29 cellular contexts compared by ENCODE assay signal in the genomic region with DNA sequence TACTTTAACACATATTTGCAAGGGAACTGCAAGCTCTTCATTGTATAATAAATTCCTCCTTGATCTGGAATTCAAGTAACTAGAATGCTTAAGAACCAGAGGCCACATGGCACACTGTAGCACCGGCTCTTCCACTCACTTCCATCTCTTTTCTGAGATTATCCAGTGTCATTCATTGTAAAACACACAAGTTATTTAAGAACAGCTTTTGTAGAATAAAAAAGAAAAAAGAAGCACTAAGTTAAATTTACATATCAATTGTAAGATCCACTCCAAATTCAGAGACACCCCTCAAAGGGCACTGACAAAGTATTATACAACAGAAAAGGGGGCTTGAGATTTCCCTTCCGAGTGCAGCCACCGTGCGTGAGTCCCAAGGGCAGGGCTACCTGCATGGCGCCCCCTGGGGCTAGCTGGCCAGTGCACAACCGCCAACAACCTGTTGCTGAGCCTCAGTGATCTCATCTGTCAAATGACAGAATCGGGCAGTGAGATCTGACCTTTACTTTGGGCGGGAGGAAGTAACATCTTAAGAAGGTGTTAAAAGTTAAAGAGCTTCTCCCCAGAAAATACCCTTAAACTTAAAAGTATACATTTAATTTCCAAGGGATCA. TPM values are rescaled to one million over a fixed set of nuclear protein-coding genes. Genes with fewer than 3 reads are reported as not detected.
DNase-seq lines count a peak whose midpoint lies in the region; ATAC-seq and TF ChIP-seq lines count a peak whose summit lies in the region.
"Had no signal": no experiment of that assay in that cellular context is flagged by ENCODE, and none has a peak within 500 bp of the region (broad histone marks: within the 10 kb centered on the region; RNA-seq: fewer than 3 reads in every experiment).

No MANE protein-coding gene starts in this region.

- no peaks in the 10 kb centered on the region for H3K79me2 ChIP-seq in Loucy (ENCODE audit: insufficient read depth, low read length)

- peaks cover 22% of the 10 kb centered on the region for H3K27me3 Mint-ChIP-seq in activated T-helper 1 cell treated with anti-CD3 and anti-CD28 coated beads, Interleukin-12 subunit alpha, Interleukin-12 subunit beta, Interleukin-2, Interleukin-4 antibody, amounts not matched to agents 30 ng/mL and 10 ng/mL and 1 ng/mL, durations not matched to agents 14 hours and 24 hours and 36 hours (ENCODE audit: insufficient read depth)

- DNase-seq in GM06990 (ENCODE audit: extremely low read depth, insufficient read length) (no peak), foreskin keratinocyte (no peak), neuronal stem cell (ENCODE audit: low spot score) (no peak), NCI-H2107 treated with DMSO at 0.1 percent for 48 hours (lab: John Stamatoyannopoulos, UW; ENCODE audit: unreplicated experiment) (no peak), T-helper 1 cell (no peak)
- DNase-seq in activated T-helper 1 cell treated with anti-CD3 and anti-CD28 coated beads, Interleukin-12 subunit alpha, Interleukin-12 subunit beta, Interleukin-2, Interleukin-4 antibody, amounts not matched to agents 30 ng/mL and 10 ng/mL and 1 ng/mL, durations not matched to agents 14 hours and 24 hours and 36 hours (ENCODE audit: low spot score) = no peak
- DNase-seq: activated CD4-positive, alpha-beta memory T cell treated with anti-CD3 and anti-CD28 coated beads, Interleukin-2, amount 10 ng/mL, durations not matched to agents 7 days and 5 days; activated CD4-positive, CD25-positive, alpha-beta regulatory T cell treated with anti-CD3 and anti-CD28 coated beads, Interleukin-2, amount 50 U/mL, for 72 hours; activated CD8-positive, alpha-beta memory T cell treated with anti-CD3 and anti-CD28 coated beads, Interleukin-2, amount 50 U/mL, for 48 hours; amygdala; effector memory CD8-positive, alpha-beta T cell; heart right ventricle; left ventricle myocardium inferior; midbrain; naive thymus-derived CD4-positive, alpha-beta T cell; NCI-H1105; NCI-H1930; NCI-H526; SJCRH30; stimulated activated CD4-positive, alpha-beta T cell treated with anti-CD3 and anti-CD28 coated beads, Interleukin-1b, Interleukin-23, amount 100 ng/mL, for 48 hours; transverse colon had no signal

- H3K4me1 Mint-ChIP-seq in activated T-helper 1 cell treated with anti-CD3 and anti-CD28 coated beads, Interleukin-12 subunit alpha, Interleukin-12 subunit beta, Interleukin-2, Interleukin-4 antibody, amounts not matched to agents 30 ng/mL and 10 ng/mL and 1 ng/mL, durations not matched to agents 14 hours and 24 hours and 36 hours (ENCODE audit: low read depth) = peaks cover 5% of the 10 kb centered on the region
- H3K4me1 Mint-ChIP-seq: activated T-helper 17 cell treated with anti-CD3 and anti-CD28 coated beads, Interleukin-2, amount 50 U/mL, for 72 hours had no signal

- no peaks in the 10 kb centered on the region for H3K9me3 Mint-ChIP-seq in activated T-helper 1 cell treated with anti-CD3 and anti-CD28 coated beads, Interleukin-12 subunit alpha, Interleukin-12 subunit beta, Interleukin-2, Interleukin-4 antibody, amounts not matched to agents 30 ng/mL and 10 ng/mL and 1 ng/mL, durations not matched to agents 14 hours and 24 hours and 36 hours
- H3K9me3 Mint-ChIP-seq: activated CD4-positive, alpha-beta memory T cell treated with anti-CD3 and anti-CD28 coated beads, Interleukin-2, amount 10 ng/mL, durations not matched to agents 7 days and 5 days; activated naive CD4-positive, alpha-beta T cell treated with anti-CD3 and anti-CD28 coated beads, Interleukin-2, amount 50 U/mL, for 24 hours; activated T-helper 17 cell treated with anti-CD3 and anti-CD28 coated beads, Interleukin-2, amount 50 U/mL, for 72 hours had no signal

- H2BK5ac ChIP-seq in neuronal stem cell (ENCODE audit: low read length) = no peak overlapping the region

- no peak overlapping the region for H2BK15ac ChIP-seq in neuronal stem cell (ENCODE audit: low read length)

- ATAC-seq in foreskin keratinocyte (no peak), HG02884 (IDR thresholded peaks at IDR 0.05; ENCODE audit: unreplicated experiment) (no peak)
- ATAC-seq: activated T-helper 17 cell treated with anti-CD3 and anti-CD28 coated beads, Interleukin-2, amount 50 U/mL, for 72 hours; effector memory CD8-positive, alpha-beta T cell; heart right ventricle; naive thymus-derived CD4-positive, alpha-beta T cell had no signal

- H3K4me2 ChIP-seq in Loucy (ENCODE audit: low read depth, low read length, poor library complexity, severe bottlenecking) = no peak overlapping the region
- H3K4me2 ChIP-seq in neuronal stem cell (ENCODE audit: insufficient read depth, low read length, poor library complexity, severe bottlenecking) = no peak overlapping the region
- H3K4me2 ChIP-seq: BLaER1 had no signal

- TF ChIP-seq CTCF in GM06990 (IDR thresholded peaks at IDR 0.05; ENCODE audit: insufficient read depth, low read length, poor library complexity, severe bottlenecking) = peak; percentile 12
- peak; percentile 25 for TF ChIP-seq CTCF in Loucy (conservative IDR thresholded peaks at IDR 0.05; ENCODE audit: low read length)
- peak; percentile 28 for TF ChIP-seq CTCF in foreskin keratinocyte (conservative IDR thresholded peaks at IDR 0.05)

- peaks cover 2% of the 10 kb centered on the region for H3K79me1 ChIP-seq in neuronal stem cell (ENCODE audit: low read depth, low read length)

- no peak overlapping the region for H2BK12ac ChIP-seq in neuronal stem cell (ENCODE audit: low read length)

- H3K9ac ChIP-seq in Loucy (ENCODE audit: low read depth, low read length, poor library complexity, severe bottlenecking) (no peak overlapping the region), neuronal stem cell (ENCODE audit: low read depth, low read length, poor library complexity) (no peak overlapping the region)
- H3K9ac ChIP-seq: BLaER1 had no signal

- H2BK120ac ChIP-seq in neuronal stem cell (ENCODE audit: low read depth, low read length) = no peak overlapping the region

- H3K9me2 ChIP-seq in Loucy (replicated peaks; ENCODE audit: low read depth, low read length) = no peaks in the 10 kb centered on the region

- intact Hi-C loops in activated T-helper 1 cell treated with anti-CD3 and anti-CD28 coated beads, Interleukin-12 subunit alpha, Interleukin-12 subunit beta, Interleukin-2, Interleukin-4 antibody, amounts not matched to agents 30 ng/mL and 10 ng/mL and 1 ng/mL, durations not matched to agents 14 hours and 24 hours and 36 hours (cut with micrococcal nuclease) = no loop called here

- peaks cover 33% of the 10 kb centered on the region for H3K4me1 ChIP-seq in Loucy (ENCODE audit: insufficient read depth, low read length, poor library complexity, severe bottlenecking)
- peaks cover 15% of the 10 kb centered on the region for H3K4me1 ChIP-seq in foreskin keratinocyte
- peaks cover 33 to 45% of the 10 kb centered on the region in 2 donors for H3K4me1 ChIP-seq in neuronal stem cell (ENCODE audit: control insufficient read depth in 2 of 2, insufficient read depth in 1 of 2, low read depth in 1 of 2, low read length in 2 of 2)

- no peak overlapping the region for H3K14ac ChIP-seq in neuronal stem cell (ENCODE audit: low read length)

- H3K36me3 Mint-ChIP-seq in activated T-helper 1 cell treated with anti-CD3 and anti-CD28 coated beads, Interleukin-12 subunit alpha, Interleukin-12 subunit beta, Interleukin-2, Interleukin-4 antibody, amounts not matched to agents 30 ng/mL and 10 ng/mL and 1 ng/mL, durations not matched to agents 14 hours and 24 hours and 36 hours (ENCODE audit: low read depth) = no peaks in the 10 kb centered on the region
- H3K36me3 Mint-ChIP-seq: activated naive CD4-positive, alpha-beta T cell treated with anti-CD3 and anti-CD28 coated beads, Interleukin-2, amount 50 U/mL, for 24 hours; naive thymus-derived CD4-positive, alpha-beta T cell had no signal

- H4K20me1 ChIP-seq in Loucy (ENCODE audit: insufficient read depth, low read length, poor library complexity, severe bottlenecking) = no peaks in the 10 kb centered on the region

- H3K27ac Mint-ChIP-seq in activated T-helper 1 cell treated with anti-CD3 and anti-CD28 coated beads, Interleukin-12 subunit alpha, Interleukin-12 subunit beta, Interleukin-2, Interleukin-4 antibody, amounts not matched to agents 30 ng/mL and 10 ng/mL and 1 ng/mL, durations not matched to agents 14 hours and 24 hours and 36 hours = no peak overlapping the region
- H3K27ac Mint-ChIP-seq: activated CD4-positive, alpha-beta memory T cell treated with anti-CD3 and anti-CD28 coated beads, Interleukin-2, amount 10 ng/mL, durations not matched to agents 7 days and 5 days; activated naive CD4-positive, alpha-beta T cell treated with anti-CD3 and anti-CD28 coated beads, Interleukin-2, amount 50 U/mL, for 24 hours; activated T-helper 17 cell treated with anti-CD3 and anti-CD28 coated beads, Interleukin-2, amount 50 U/mL, for 72 hours; effector memory CD8-positive, alpha-beta T cell; naive thymus-derived CD4-positive, alpha-beta T cell had no signal

- no peak overlapping the region for H3K23ac ChIP-seq in neuronal stem cell (ENCODE audit: low read depth, low read length, poor library complexity)

- H2AK5ac ChIP-seq in neuronal stem cell (ENCODE audit: low read depth, low read length) = no peak overlapping the region

- peak overlapping the region; percentile 38 for H3K18ac ChIP-seq in neuronal stem cell (ENCODE audit: low read length)

- H3K4ac ChIP-seq in neuronal stem cell (ENCODE audit: low read length) = no peak overlapping the region

- no CpG with 5 or more reads among the region's 8 CpGs for WGBS in neuronal stem cell (ENCODE audit: extremely low coverage in 2 of 2, insufficient read length in 2 of 2, insufficient replicate concordance in 1 of 2), 2 donors

- H3K4me3 Mint-ChIP-seq in activated T-helper 1 cell treated with anti-CD3 and anti-CD28 coated beads, Interleukin-12 subunit alpha, Interleukin-12 subunit beta, Interleukin-2, Interleukin-4 antibody, amounts not matched to agents 30 ng/mL and 10 ng/mL and 1 ng/mL, durations not matched to agents 14 hours and 24 hours and 36 hours = no peak overlapping the region
- H3K4me3 Mint-ChIP-seq: activated CD4-positive, alpha-beta memory T cell treated with anti-CD3 and anti-CD28 coated beads, Interleukin-2, amount 10 ng/mL, durations not matched to agents 7 days and 5 days; activated naive CD4-positive, alpha-beta T cell treated with anti-CD3 and anti-CD28 coated beads, Interleukin-2, amount 50 U/mL, for 24 hours; activated T-helper 17 cell treated with anti-CD3 and anti-CD28 coated beads, Interleukin-2, amount 50 U/mL, for 72 hours; effector memory CD8-positive, alpha-beta T cell; naive thymus-derived CD4-positive, alpha-beta T cell had no signal

- no peaks in the 10 kb centered on the region for H3K36me3 ChIP-seq in GM06990 (ENCODE audit: control insufficient read depth, insufficient read depth, low read length)
- no peaks in the 10 kb centered on the region for H3K36me3 ChIP-seq in Loucy (ENCODE audit: insufficient read depth, low read length)
- peaks cover 6 to 73% of the 10 kb centered on the region in 2 donors for H3K36me3 ChIP-seq in neuronal stem cell (replicated peaks in 1 of 2; ENCODE audit: control insufficient read depth in 2 of 2, insufficient read depth in 2 of 2, low read length in 2 of 2)
- H3K36me3 ChIP-seq: left ventricle myocardium inferior, transverse colon had no signal

- no peak overlapping the region for H4K91ac ChIP-seq in neuronal stem cell (ENCODE audit: low read depth, low read length, poor library complexity)

- H4K8ac ChIP-seq in neuronal stem cell (ENCODE audit: low read depth, low read length) = no peak overlapping the region

- no peak overlapping the region for H3K27ac ChIP-seq in foreskin keratinocyte
- peak overlapping the region; percentile 59 for H3K27ac ChIP-seq in neuronal stem cell (replicated peaks; ENCODE audit: low read length)
- H3K27ac ChIP-seq: BLaER1, coronary artery, heart right ventricle, left ventricle myocardium inferior, SJCRH30, skin epidermis, transverse colon had no signal

- H3K9me3 ChIP-seq in Loucy (ENCODE audit: insufficient read depth, low read depth, low read length) (no peaks in the 10 kb centered on the region), neuronal stem cell (replicated peaks in 1 of 2; ENCODE audit: control insufficient read depth in 2 of 2, insufficient read depth in 1 of 2, low read depth in 1 of 2, low read length in 2 of 2) (peaks cover 0 to 11% of the 10 kb centered on the region in 2 donors)
- H3K9me3 ChIP-seq: BLaER1, esophagus muscularis mucosa, heart right ventricle, left ventricle myocardium inferior, SJCRH30, transverse colon had no signal

- peaks cover 3% of the 10 kb centered on the region for H3K27me3 ChIP-seq in GM06990 (replicated peaks; ENCODE audit: control insufficient read depth, insufficient read depth, low read length)
- H3K27me3 ChIP-seq in Loucy (ENCODE audit: insufficient read depth, low read length, poor library complexity, severe bottlenecking) = no peaks in the 10 kb centered on the region
- H3K27me3 ChIP-seq in foreskin keratinocyte = no peaks in the 10 kb centered on the region
- H3K27me3 ChIP-seq in neuronal stem cell (ENCODE audit: control insufficient read depth in 3 of 3, insufficient read depth in 3 of 3, low read depth in 1 of 3, low read length in 3 of 3) = no peaks in the 10 kb centered on the region
- H3K27me3 ChIP-seq: esophagus muscularis mucosa, SJCRH30 had no signal

- no peak overlapping the region for H3K4me3 ChIP-seq in GM06990 (replicated peaks; ENCODE audit: low read depth, low read length)
- no peak overlapping the region for H3K4me3 ChIP-seq in Loucy (ENCODE audit: low read length, poor library complexity, severe bottlenecking)
- H3K4me3 ChIP-seq in neuronal stem cell (ENCODE audit: low read length in 2 of 2) = no peak overlapping the region
- H3K4me3 ChIP-seq: BLaER1, coronary artery, esophagus muscularis mucosa, heart right ventricle, left ventricle myocardium inferior, SJCRH30, skin epidermis, transverse colon had no signal

- H2AFZ ChIP-seq in Loucy (ENCODE audit: low read length) = no peak overlapping the region
- no peak overlapping the region for H2AFZ ChIP-seq in neuronal stem cell (ENCODE audit: low read length)

- H3F3A ChIP-seq in Loucy (ENCODE audit: low read depth) = no peaks in the 10 kb centered on the region

RNA-seq across cellular contexts. Expression of a gene that starts 12.5 kb away (rescaled TPM):
- 6.9 and 8.3 TPM in 2 replicates for total RNA-seq in foreskin keratinocyte
- 1.7 and 2.2 TPM in 2 replicates for polyA plus RNA-seq in foreskin keratinocyte
- polyA plus RNA-seq in neuronal stem cell (2013, experiment 1 of 2) = 54.7 TPM
- 56.9 TPM for polyA plus RNA-seq in neuronal stem cell (2013, experiment 2 of 2)
- not detected in 2 replicates for total RNA-seq in activated T-helper 1 cell treated with anti-CD3 and anti-CD28 coated beads, Interleukin-12 subunit alpha, Interleukin-12 subunit beta, Interleukin-2, Interleukin-4 antibody, amounts not matched to agents 30 ng/mL and 10 ng/mL and 1 ng/mL, durations not matched to agents 14 hours and 24 hours and 36 hours
- total RNA-seq: activated CD4-positive, alpha-beta memory T cell treated with anti-CD3 and anti-CD28 coated beads, Interleukin-2, amount 10 ng/mL, durations not matched to agents 7 days and 5 days had no signal
